22 cellular contexts compared by ENCODE assay signal in genomic region chr10:59279991-59280390, GRCh38.
"Had no signal": no experiment of that assay in that cellular context is flagged by ENCODE, and none has a peak within 500 bp of the region (broad histone marks: within the 10 kb centered on the region; RNA-seq: fewer than 3 reads in every experiment).

No MANE protein-coding gene starts in this region.

- H3K9me3 Mint-ChIP-seq: type B pancreatic cell had no signal

- H3K36me3 Mint-ChIP-seq: naive thymus-derived CD4-positive, alpha-beta T cell had no signal

- H3K4me3 Mint-ChIP-seq: effector memory CD8-positive, alpha-beta T cell; naive thymus-derived CD4-positive, alpha-beta T cell; type B pancreatic cell had no signal

- H3K27ac Mint-ChIP-seq: effector memory CD8-positive, alpha-beta T cell; naive thymus-derived CD4-positive, alpha-beta T cell; type B pancreatic cell had no signal

- DNase-seq: central memory CD4-positive, alpha-beta T cell; effector memory CD8-positive, alpha-beta T cell; esophagus squamous epithelium; foreskin fibroblast; head of caudate nucleus; kidney; left colon; left ventricle myocardium superior; mesenchymal stem cell; midbrain; naive thymus-derived CD4-positive, alpha-beta T cell; pancreas; retina; right lobe of liver; stimulated activated CD4-positive, alpha-beta T cell treated with anti-CD3 and anti-CD28 coated beads, Interleukin-2, amount 100 ng/mL, for 24 hours; stimulated activated naive CD4-positive, alpha-beta T cell; stomach; thyroid gland had no signal

- H3K4me1 Mint-ChIP-seq: naive thymus-derived CD4-positive, alpha-beta T cell had no signal

- H3K27me3 Mint-ChIP-seq: effector memory CD8-positive, alpha-beta T cell; type B pancreatic cell had no signal

- H3K27ac ChIP-seq: epithelial cell of prostate, esophagus squamous epithelium, hepatocyte, pancreas, right lobe of liver, skin epidermis, stomach, thyroid gland had no signal
